15 cellular contexts compared by ENCODE assay signal in the genomic region with DNA sequence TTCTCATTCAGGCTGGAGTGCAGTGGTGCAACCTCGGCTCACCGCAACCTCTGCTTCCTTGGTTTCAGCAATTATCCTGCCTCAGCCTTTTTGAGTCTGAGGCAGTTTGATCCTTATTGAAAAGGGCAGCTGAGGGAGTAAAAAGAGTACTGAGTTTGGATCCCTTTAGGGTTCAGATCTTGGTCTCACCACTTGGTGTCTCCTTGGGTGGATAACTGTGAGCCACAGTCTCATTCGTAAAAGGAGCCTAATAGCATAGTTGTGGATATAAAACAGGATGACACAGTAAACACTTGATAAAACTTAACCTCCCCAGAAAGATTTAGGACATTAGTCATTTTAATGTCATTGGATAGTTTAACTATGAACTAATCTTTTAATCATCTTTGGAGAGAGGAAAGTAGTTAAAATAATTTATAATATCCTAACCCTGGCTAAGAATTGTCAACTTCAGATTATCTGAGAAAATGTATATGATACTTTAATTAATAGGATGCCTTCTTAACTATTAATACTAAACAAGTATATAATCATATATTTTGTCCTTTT.
DNase-seq lines count a peak whose midpoint lies in the region; ATAC-seq and TF ChIP-seq lines count a peak whose summit lies in the region.
"Had no signal": no experiment of that assay in that cellular context is flagged by ENCODE, and none has a peak within 500 bp of the region (broad histone marks: within the 10 kb centered on the region; RNA-seq: fewer than 3 reads in every experiment).

No MANE protein-coding gene starts in this region.

- H3K4me2 ChIP-seq in SK-N-SH, result no peak overlapping the region

- no peak for DNase-seq in SK-N-SH
- DNase-seq in adipocyte (ENCODE audit: low read depth), result peak; percentile 1
- peak; percentile 16 for DNase-seq in iPS-NIHi7 (ENCODE audit: extremely low spot score)
- DNase-seq in suprapubic skin (ENCODE audit: low spot score in 2 of 2), result no peak
- no peak for DNase-seq in globus pallidus (ENCODE audit: low spot score)
- no peak for DNase-seq in C1 segment of cervical spinal cord (lab: John Stamatoyannopoulos, UW)
- DNase-seq: 8988T, activated B cell treated with CpG ODN at 0.5 μM for 24 hours, NCI-H146, NCI-H524, pancreas, Peyer's patch had no signal

- no peaks in the 10 kb centered on the region; a peak in 2 of 4 replicates for H3K4me1 ChIP-seq in SK-N-SH (ENCODE audit: control insufficient read depth in 1 of 2, insufficient read depth in 2 of 2, low read depth in 1 of 2, low read length in 1 of 2)
- peaks cover 19% of the 10 kb centered on the region for H3K4me1 ChIP-seq in adipocyte (ENCODE audit: control insufficient read depth, insufficient read depth, low read length)
- H3K4me1 ChIP-seq in suprapubic skin, result no peaks in the 10 kb centered on the region
- H3K4me1 ChIP-seq: breast epithelium, pancreas, Peyer's patch had no signal

- H3K4me3 ChIP-seq in SK-N-SH (ENCODE audit: low read depth in 2 of 2, low read length in 1 of 2), result no peak overlapping the region
- peak overlapping the region; percentile 17 for H3K4me3 ChIP-seq in adipocyte (ENCODE audit: low read length)
- H3K4me3 ChIP-seq in suprapubic skin, result no peak overlapping the region
- H3K4me3 ChIP-seq: breast epithelium, pancreas, Peyer's patch had no signal

- H3K9me3 ChIP-seq in SK-N-SH (no peaks in the 10 kb centered on the region), adipocyte (ENCODE audit: control insufficient read depth, low read length) (no peaks in the 10 kb centered on the region), suprapubic skin (no peaks in the 10 kb centered on the region)
- H3K9me3 ChIP-seq: breast epithelium, pancreas, Peyer's patch had no signal

- H2AFZ ChIP-seq in SK-N-SH (ENCODE audit: low read depth), result no peak overlapping the region

- H3K27me3 ChIP-seq in SK-N-SH (ENCODE audit: insufficient read depth) (no peaks in the 10 kb centered on the region), adipocyte (replicated peaks; ENCODE audit: control insufficient read depth, insufficient read depth, low read length) (no peaks in the 10 kb centered on the region), suprapubic skin (no peaks in the 10 kb centered on the region)
- H3K27me3 ChIP-seq: breast epithelium, pancreas, Peyer's patch had no signal

- TF ChIP-seq CTCF in SK-N-SH (IDR thresholded peaks at IDR 0.05), result no peak
- no peak for TF ChIP-seq CTCF in suprapubic skin (IDR thresholded peaks at IDR 0.05)

- POLR2A ChIA-PET in SK-N-SH (lab: Yijun Ruan, JAX), result no interaction called here

- H3K9me2 ChIP-seq in SK-N-SH, result no peaks in the 10 kb centered on the region

- no peaks in the 10 kb centered on the region for H3K36me3 ChIP-seq in SK-N-SH (replicated peaks in 1 of 2; ENCODE audit: control insufficient read depth in 1 of 2, insufficient read depth in 2 of 2, low read length in 1 of 2)
- no peaks in the 10 kb centered on the region for H3K36me3 ChIP-seq in adipocyte (ENCODE audit: control insufficient read depth, insufficient read depth, low read length, severe bottlenecking)
- H3K36me3 ChIP-seq in suprapubic skin, result no peaks in the 10 kb centered on the region
- H3K36me3 ChIP-seq: breast epithelium, pancreas, Peyer's patch had no signal

- H3K27ac ChIP-seq in SK-N-SH (ENCODE audit: low read depth in 2 of 2, low read length in 1 of 2) (no peak overlapping the region; a peak in 1 of 4 replicates), suprapubic skin (no peak overlapping the region)
- H3K27ac ChIP-seq: breast epithelium, pancreas, Peyer's patch had no signal

- no peak for TF ChIP-seq POLR2A in suprapubic skin (IDR thresholded peaks at IDR 0.05)

- no peak for TF ChIP-seq RAD21 in SK-N-SH (IDR thresholded peaks at IDR 0.05; ENCODE audit: low read length)

- H3K9ac ChIP-seq in SK-N-SH (no peak overlapping the region), adipocyte (ENCODE audit: low read length) (no peak overlapping the region)

- CTCF ChIA-PET in SK-N-SH (lab: Yijun Ruan, JAX), result no interaction called here

- H3F3A ChIP-seq in SK-N-SH (replicated peaks; ENCODE audit: insufficient read depth), result peaks cover 3% of the 10 kb centered on the region

- no peak for TF ChIP-seq EP300 in SK-N-SH (IDR thresholded peaks at IDR 0.05; ENCODE audit: borderline replicate concordance in 1 of 2, low read depth in 1 of 2, low read length in 1 of 2)
- TF ChIP-seq EP300 in suprapubic skin (IDR thresholded peaks at IDR 0.05), result no peak

- H4K20me1 ChIP-seq in SK-N-SH (ENCODE audit: insufficient read depth), result no peaks in the 10 kb centered on the region

- peak; percentile 51; the same call in 2 of the 3 replicates for ATAC-seq in SK-N-SH treated with all-trans-retinoic acid at 6 μM for 48 hours
- no peak for ATAC-seq in GM21723 (IDR thresholded peaks at IDR 0.05; ENCODE audit: unreplicated experiment)
- ATAC-seq: pancreas had no signal

- 82% methylated on average over 3 of the region's 3 CpGs for WGBS in SK-N-SH (ENCODE audit: low lambda C conversion rate)
- 79% methylated on average over 3 of the region's 3 CpGs for WGBS in suprapubic skin

- no peaks in the 10 kb centered on the region for H3K79me2 ChIP-seq in SK-N-SH (ENCODE audit: insufficient read depth)

TF ChIP-seq in SK-N-SH treated with all-trans-retinoic acid at 6 μM for 48 hours, 23 proteins besides CTCF, POLR2A, EP300 and RAD21 (continues in another document):
- TF ChIP-seq ZFP3 (CRISPR knock-in tag; IDR thresholded peaks at IDR 0.05) (no peak), PPARA (CRISPR knock-in tag; IDR thresholded peaks at IDR 0.05; ENCODE audit: borderline replicate concordance) (no peak), PATZ1 (CRISPR knock-in tag; IDR thresholded peaks at IDR 0.05; ENCODE audit: borderline replicate concordance) (no peak), TOX (CRISPR knock-in tag; IDR thresholded peaks at IDR 0.05; ENCODE audit: borderline replicate concordance) (no peak), BACH2 (CRISPR knock-in tag; IDR thresholded peaks at IDR 0.05; ENCODE audit: borderline replicate concordance) (no peak), ZC3H10 (CRISPR knock-in tag; IDR thresholded peaks at IDR 0.05) (no peak)

TF ChIP-seq in SK-N-SH, 30 proteins besides CTCF, POLR2A, EP300 and RAD21 (continues in another document):
- TF ChIP-seq JUND (IDR thresholded peaks at IDR 0.05) (no peak), EZH2phosphoT487 (IDR thresholded peaks at IDR 0.05; ENCODE audit: borderline replicate concordance, low read depth) (no peak), USF1 (IDR thresholded peaks at IDR 0.05; ENCODE audit: borderline replicate concordance, low read depth) (no peak), ELF1 (IDR thresholded peaks at IDR 0.05) (no peak), FOSL2 (IDR thresholded peaks at IDR 0.05; ENCODE audit: borderline replicate concordance, low read depth) (no peak), GABPA (IDR thresholded peaks at IDR 0.05; ENCODE audit: low read depth) (no peak), RCOR1 (IDR thresholded peaks at IDR 0.05; ENCODE audit: low read length) (no peak), POLR2AphosphoS5 (IDR thresholded peaks at IDR 0.05; ENCODE audit: low read depth, low read length) (no peak), PBX3 (IDR thresholded peaks at IDR 0.05) (no peak), MXI1 (IDR thresholded peaks at IDR 0.05; ENCODE audit: low read depth, low read length) (no peak), USF2 (IDR thresholded peaks at IDR 0.05; ENCODE audit: borderline replicate concordance, low read depth, low read length) (no peak), MEF2A (IDR thresholded peaks at IDR 0.05; ENCODE audit: borderline replicate concordance, low read depth) (no peak), FOXM1 (IDR thresholded peaks at IDR 0.05; ENCODE audit: low read depth) (no peak)
- TF ChIP-seq, protein P1, sequence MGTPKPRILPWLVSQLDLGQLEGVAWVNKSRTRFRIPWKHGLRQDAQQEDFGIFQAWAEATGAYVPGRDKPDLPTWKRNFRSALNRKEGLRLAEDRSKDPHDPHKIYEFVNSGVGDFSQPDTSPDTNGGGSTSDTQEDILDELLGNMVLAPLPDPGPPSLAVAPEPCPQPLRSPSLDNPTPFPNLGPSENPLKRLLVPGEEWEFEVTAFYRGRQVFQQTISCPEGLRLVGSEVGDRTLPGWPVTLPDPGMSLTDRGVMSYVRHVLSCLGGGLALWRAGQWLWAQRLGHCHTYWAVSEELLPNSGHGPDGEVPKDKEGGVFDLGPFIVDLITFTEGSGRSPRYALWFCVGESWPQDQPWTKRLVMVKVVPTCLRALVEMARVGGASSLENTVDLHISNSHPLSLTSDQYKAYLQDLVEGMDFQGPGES (IDR thresholded peaks at IDR 0.05; ENCODE audit: low read depth, low read length), result no peak

Comparison
In these comparisons a context has a peak if more than half of its experiments do, and no peak if none do; other contexts are left out.
1. DNase-seq: peak in adipocyte (single experiment) and iPS-NIHi7 (single experiment); none in SK-N-SH (single experiment), suprapubic skin (0 of 2), globus pallidus (single experiment) and C1 segment of cervical spinal cord (0 of 14).